ENCODE assay signal across 9 cellular contexts in genomic region chr5:85784746-85785145, GRCh38.
"Had no signal": no experiment of that assay in that cellular context is flagged by ENCODE, and none has a peak within 500 bp of the region (broad histone marks: within the 10 kb centered on the region; RNA-seq: fewer than 3 reads in every experiment).

No MANE protein-coding gene starts in this region.

- H3K9me3 ChIP-seq: HAP-1 had no signal

- H3K9ac ChIP-seq: GM23248 had no signal

- H3K4me3 Mint-ChIP-seq: HFFc6, IgD-negative memory B cell had no signal

- H3K36me3 Mint-ChIP-seq: IgD-negative memory B cell had no signal

- H3K36me3 ChIP-seq: HAP-1 had no signal

- H3K27me3 Mint-ChIP-seq: IgD-negative memory B cell had no signal

- H3K4me1 Mint-ChIP-seq: IgD-negative memory B cell had no signal

- H2AFZ ChIP-seq: GM23248 had no signal

- ATAC-seq: HCT116 had no signal

- H3K4me3 ChIP-seq: GM23248, HAP-1 had no signal

- H3K27ac Mint-ChIP-seq: HFFc6, IgD-negative memory B cell had no signal

- DNase-seq: GM23248, GOT3, H7, HFFc6, KG1 had no signal

- H3K27ac ChIP-seq: GM23248, HL-60 had no signal

- H3K4me1 ChIP-seq: HAP-1 had no signal
